In the genomic region with DNA sequence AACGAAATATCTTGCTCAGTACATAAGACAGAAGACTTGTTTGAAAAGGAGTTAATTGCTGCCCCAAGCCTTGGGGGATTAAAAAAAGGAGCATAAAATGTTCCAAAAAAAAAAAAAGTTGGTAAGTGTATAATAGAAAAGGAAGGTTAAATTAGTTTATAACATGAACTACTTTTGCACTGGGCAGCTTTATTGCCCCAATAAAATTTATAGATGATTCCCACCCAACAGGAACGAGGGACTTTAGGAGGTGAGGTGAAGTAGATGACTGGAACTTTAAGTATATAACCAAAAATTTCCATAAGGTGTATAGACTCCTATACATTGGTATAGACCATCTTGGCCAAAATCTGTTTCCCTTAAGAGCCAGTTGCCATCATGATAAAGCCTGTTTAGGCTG, we compare ENCODE assay signal across 22 cellular contexts. TPM values are rescaled to one million over a fixed set of nuclear protein-coding genes. Genes with fewer than 3 reads are reported as not detected.
DNase-seq lines count a peak whose midpoint lies in the region; ATAC-seq, FAIRE-seq and TF ChIP-seq lines count a peak whose summit lies in the region.
"Had no signal": no experiment of that assay in that cellular context is flagged by ENCODE, and none has a peak within 500 bp of the region (broad histone marks: within the 10 kb centered on the region; RNA-seq: fewer than 3 reads in every experiment).

No MANE protein-coding gene starts in this region.

- H4K8ac ChIP-seq in IMR-90 (ENCODE audit: low read depth in 2 of 2, low read length in 2 of 2) = 0 out of 4 replicates have a peak overlapping the region, but pooled peaks of 1 of the 2 experiments have one; percentile 9

- H3K56ac ChIP-seq in IMR-90 (ENCODE audit: extremely low read depth, insufficient read depth, low read length) = no peak overlapping the region

- no peak overlapping the region for H3K9ac ChIP-seq in IMR-90 (ENCODE audit: low read depth, low read length)
- H3K9ac ChIP-seq in keratinocyte (ENCODE audit: control insufficient read depth, extremely low read depth, insufficient read depth, low read length) = no peak overlapping the region
- H3K9ac ChIP-seq: BLaER1 treated with 17β-estradiol and CSF1 and Interleukin-3, amounts not matched to agents 10 nM and 100 nM had no signal

- H3K27me3 ChIP-seq in IMR-90 (ENCODE audit: control insufficient read depth, insufficient read depth, low read length) = no peaks in the 10 kb centered on the region
- H3K27me3 ChIP-seq in keratinocyte (ENCODE audit: control insufficient read depth, extremely low read depth, insufficient read depth, low read length) = no peaks in the 10 kb centered on the region
- no peaks in the 10 kb centered on the region for H3K27me3 ChIP-seq in transverse colon
- H3K27me3 ChIP-seq: BLaER1 treated with 17β-estradiol and CSF1 and Interleukin-3, amounts not matched to agents 10 nM and 100 nM had no signal

- FAIRE-seq in keratinocyte (lab: Jason Lieb, UNC) = peak; percentile 26
- FAIRE-seq: A549, D721Med, G401.6, GM12891, GM19239 had no signal

- H3K23ac ChIP-seq in IMR-90 (ENCODE audit: low read depth, low read length) = no peak overlapping the region

- no TSS peak for BruUV-seq in IMR-90 (replicated peaks; lab: Mats Ljungman, UMichigan)

- 0 out of 2 replicates have a peak overlapping the region, but pooled peaks have one; percentile 15 for H2AK5ac ChIP-seq in IMR-90 (ENCODE audit: low read depth, low read length)

- TF ChIP-seq CTCF in IMR-90 (conservative IDR thresholded peaks at IDR 0.05; ENCODE audit: low read depth, low read length) (no peak), keratinocyte (optimal IDR thresholded peaks at IDR 0.05 in 1 of 3, IDR thresholded peaks at IDR 0.05 in 1 of 3, conservative IDR thresholded peaks at IDR 0.05 in 1 of 3; ENCODE audit: extremely low read depth in 1 of 3, insufficient read depth in 2 of 3, low read length in 3 of 3) (no peak), mucosa of descending colon (IDR thresholded peaks at IDR 0.05) (no peak), transverse colon (IDR thresholded peaks at IDR 0.05) (no peak)

- H3K27ac ChIP-seq in IMR-90 (ENCODE audit: insufficient read depth, low read length) = no peak overlapping the region
- no peak overlapping the region for H3K27ac ChIP-seq in keratinocyte (ENCODE audit: control insufficient read depth, insufficient read depth, low read length)
- H3K27ac ChIP-seq in transverse colon = peak overlapping the region in 3 of 4 donors; percentile 43 to 61 (median 60)
- H3K27ac ChIP-seq: 22Rv1; A549; BLaER1 treated with 17β-estradiol and CSF1 and Interleukin-3, amounts not matched to agents 10 nM and 100 nM; C4-2B had no signal

- POLR2A ChIA-PET in IMR-90 (lab: Charles Lee; ENCODE audit: unreplicated experiment) = no interaction called here

- ATAC-seq in IMR-90 (ENCODE audit: low read depth) = no peak
- peak; percentile 74 for ATAC-seq in mucosa of descending colon
- no peak for ATAC-seq in GM21737 (IDR thresholded peaks at IDR 0.05; ENCODE audit: unreplicated experiment)
- ATAC-seq: A549; CD8-positive, alpha-beta T cell had no signal

- H4K20me1 ChIP-seq in IMR-90 (ENCODE audit: insufficient read depth, low read length) (peaks cover 8% of the 10 kb centered on the region; the same call in 1 of the 2 replicates), keratinocyte (ENCODE audit: control insufficient read depth, extremely low read depth, insufficient read depth, low read length) (no peaks in the 10 kb centered on the region)
- H4K20me1 ChIP-seq: BLaER1 treated with 17β-estradiol and CSF1 and Interleukin-3, amounts not matched to agents 10 nM and 100 nM had no signal

- TF ChIP-seq EP300 in transverse colon (IDR thresholded peaks at IDR 0.05; ENCODE audit: low read depth) = no peak

- DNase-seq in IMR-90 (no peak), keratinocyte (ENCODE audit: low read depth, low spot score) (no peak), mucosa of descending colon (no peak), transverse colon (no peak), hippocampal formation (lab: John Stamatoyannopoulos, UW) (no peak), NCI-H2107 (lab: John Stamatoyannopoulos, UW) (no peak)
- DNase-seq: AML-193; Caco-2; Calu3; CD4-positive, alpha-beta T cell; CD8-positive, alpha-beta T cell; DMS79 treated with DMSO at 0.1 percent for 48 hours; GF-D8 had no signal

- CTCF ChIA-PET in IMR-90 (lab: Yijun Ruan, JAX) = no interaction called here

- H3K4me2 ChIP-seq in IMR-90 (ENCODE audit: low read depth, low read length) (no peak overlapping the region), keratinocyte (ENCODE audit: control insufficient read depth, extremely low read depth, insufficient read depth, low read depth, low read length) (no peak overlapping the region)
- H3K4me2 ChIP-seq: A549; BLaER1 treated with 17β-estradiol and CSF1 and Interleukin-3, amounts not matched to agents 10 nM and 100 nM had no signal

- H3K18ac ChIP-seq in IMR-90 (ENCODE audit: low read depth, low read length) = no peak overlapping the region

- intact Hi-C loops in IMR-90 (cut with micrococcal nuclease) (no loop called here), mucosa of descending colon (cut with DNase I, micrococcal nuclease) (no loop called here), transverse colon (cut with DNase I; ENCODE audit: low total_unique reads) (no loop called here)

- H2BK5ac ChIP-seq in IMR-90 (ENCODE audit: low read depth, low read length, poor library complexity, severe bottlenecking) = no peak overlapping the region

- no peak for TF ChIP-seq RAD21 in IMR-90 (IDR thresholded peaks at IDR 0.05; ENCODE audit: low read length)

- H3K4me1 ChIP-seq in IMR-90 (ENCODE audit: control insufficient read depth, insufficient read depth, low read length) (peaks cover 8% of the 10 kb centered on the region), keratinocyte (ENCODE audit: control insufficient read depth, extremely low read depth, insufficient read depth, low read length) (peaks cover 16% of the 10 kb centered on the region), mucosa of descending colon (ENCODE audit: low read depth) (peaks cover 42% of the 10 kb centered on the region), transverse colon (peaks cover 11 to 50% (median 32%) of the 10 kb centered on the region in 4 donors)
- H3K4me1 ChIP-seq: BLaER1 treated with 17β-estradiol and CSF1 and Interleukin-3, amounts not matched to agents 10 nM and 100 nM had no signal

- peak overlapping the region; percentile 36; the same call in 1 of the 2 replicates for H3K4ac ChIP-seq in IMR-90 (ENCODE audit: low read depth, low read length)

- H3K14ac ChIP-seq in IMR-90 (replicated peaks; ENCODE audit: low read depth, low read length) = peak overlapping the region; percentile 3; the same call in 1 of the 2 replicates

- H2BK15ac ChIP-seq in IMR-90 (ENCODE audit: low read depth, low read length) = no peak overlapping the region

- dilution Hi-C loops in IMR-90 (cut with HindIII; ENCODE audit: low sequenced_read_pairs, unreplicated experiment) (no loop called here), keratinocyte (cut with MboI; ENCODE audit: extremely low pct_ligation_motif_present, low sequenced_read_pairs) (no loop called here)

- H3K36me3 ChIP-seq in IMR-90 (ENCODE audit: control insufficient read depth, insufficient read depth, low read length) (no peaks in the 10 kb centered on the region), keratinocyte (ENCODE audit: control insufficient read depth in 2 of 2, extremely low read depth in 1 of 2, insufficient read depth in 2 of 2, low read length in 2 of 2) (no peaks in the 10 kb centered on the region), mucosa of descending colon (ENCODE audit: low read depth) (no peaks in the 10 kb centered on the region), transverse colon (no peaks in the 10 kb centered on the region)
- H3K36me3 ChIP-seq: BLaER1 treated with 17β-estradiol and CSF1 and Interleukin-3, amounts not matched to agents 10 nM and 100 nM had no signal

- no peak overlapping the region for H4K5ac ChIP-seq in IMR-90 (ENCODE audit: low read depth, low read length)

- no CpG with 5 or more reads among the region's 2 CpGs for WGBS in IMR-90 (ENCODE audit: extremely low coverage in 2 of 2, insufficient read length in 1 of 2), 2 experiments
- 35 to 36% methylated on average over 1 to 2 of the region's 2 CpGs for WGBS in transverse colon (ENCODE audit: low coverage in 1 of 2), 2 donors

- peaks cover 16% of the 10 kb centered on the region for H3K9me1 ChIP-seq in IMR-90 (ENCODE audit: insufficient read depth, low read length)
- no peaks in the 10 kb centered on the region for H3K9me1 ChIP-seq in keratinocyte (ENCODE audit: control insufficient read depth, extremely low read depth, insufficient read depth, low read length)

- no peak overlapping the region for H2BK20ac ChIP-seq in IMR-90 (ENCODE audit: low read depth, low read length)

- in situ Hi-C loops in IMR-90 (cut with MboI; ENCODE audit: low sequenced_read_pairs) (no loop called here), transverse colon (cut with MboI; ENCODE audit: low pct_ligation_motif_present in 1 of 4, low pct_unique_long_range_greater_than_20kb in 1 of 4, low sequenced_read_pairs in 3 of 4) (no loop called here)

- peaks cover 49% of the 10 kb centered on the region for H3K79me2 ChIP-seq in keratinocyte (ENCODE audit: control insufficient read depth, insufficient read depth, low read length)

- peaks cover 23 to 57% of the 10 kb centered on the region in 2 experiments for H3K79me1 ChIP-seq in IMR-90 (ENCODE audit: low read depth in 1 of 2, low read length in 2 of 2)

- no peak for TF ChIP-seq POLR2A in IMR-90 (IDR thresholded peaks at IDR 0.05; ENCODE audit: low read depth, low read length)
- TF ChIP-seq POLR2A in transverse colon (IDR thresholded peaks at IDR 0.05) = no peak

- H2BK120ac ChIP-seq in IMR-90 (ENCODE audit: low read depth, low read length) = no peak overlapping the region

- no peak overlapping the region for H2AK9ac ChIP-seq in IMR-90 (replicated peaks; ENCODE audit: low read depth, low read length, poor library complexity)

- H2AFZ ChIP-seq in IMR-90 (replicated peaks; ENCODE audit: low read length, poor library complexity) = no peak overlapping the region
- H2AFZ ChIP-seq in keratinocyte (ENCODE audit: control insufficient read depth, low read length) = no peak overlapping the region

- H3K9me3 ChIP-seq in IMR-90 (ENCODE audit: control insufficient read depth, insufficient read depth, low read length) = no peaks in the 10 kb centered on the region
- H3K9me3 ChIP-seq in keratinocyte (ENCODE audit: control insufficient read depth, low read depth, low read length) = no peaks in the 10 kb centered on the region
- H3K9me3 ChIP-seq in mucosa of descending colon = no peaks in the 10 kb centered on the region
- no peaks in the 10 kb centered on the region for H3K9me3 ChIP-seq in transverse colon
- H3K9me3 ChIP-seq: A549, Caco-2 had no signal

- H4K91ac ChIP-seq in IMR-90 (ENCODE audit: insufficient read depth, low read depth, low read length) = no peak overlapping the region

- H3K4me3 ChIP-seq in IMR-90 (ENCODE audit: insufficient read depth, low read depth, low read length) (no peak overlapping the region), keratinocyte (ENCODE audit: control insufficient read depth in 2 of 3, extremely low read depth in 1 of 3, insufficient read depth in 2 of 3, low read depth in 1 of 3, low read length in 3 of 3) (no peak overlapping the region), mucosa of descending colon (no peak overlapping the region), transverse colon (no peak overlapping the region)
- H3K4me3 ChIP-seq: A549; BLaER1 treated with 17β-estradiol and CSF1 and Interleukin-3, amounts not matched to agents 10 nM and 100 nM had no signal

RNA-seq across cellular contexts. Expression of a gene that starts 14.8 kb away (rescaled TPM):
- total RNA-seq in IMR-90 (2012; rRNA removed) (37.3 and 46.7 TPM in 2 replicates), mucosa of descending colon (10 to 100 TPM; 16.4 to 33.8 (median 28.5) TPM), transverse colon (10 to 100 TPM; 34.7 to 73.4 (median 38.8) TPM)
- polyA plus RNA-seq in IMR-90 (2012; rRNA removed) (10.2 and 11.3 TPM in 2 replicates), keratinocyte (10.3 to 11.8 TPM (median 11.1 TPM) in 3 replicates)
- 2.6 and 5.4 TPM in 2 replicates for polyA plus RNA-seq in IMR-90 (2012; cell fraction: cytosol; rRNA removed)
- 0.97 and 6.1 TPM in 2 replicates for polyA plus RNA-seq in IMR-90 (2012; cell fraction: nucleus; rRNA removed; ENCODE audit: low replicate concordance)
- polyA plus RNA-seq in keratinocyte (2011; ENCODE audit: low read depth) = 8.8 TPM
- polyA plus RNA-seq in keratinocyte (2011; cell fraction: cytosol; rRNA removed) = 5.2 and 9.6 TPM in 2 replicates
- polyA plus RNA-seq in keratinocyte (2011; cell fraction: nucleus; rRNA removed) = 10.3 and 10.9 TPM in 2 replicates
- polyA plus RNA-seq in keratinocyte (2012; ENCODE audit: low replicate concordance) = 6.7 and 10.7 TPM in 2 replicates
- 17.9 to 30.8 TPM (median 22.1 TPM) in 3 replicates for polyA minus RNA-seq in keratinocyte
- polyA minus RNA-seq in keratinocyte (2011; cell fraction: cytosol; rRNA and poly(A)+ RNA removed) = 9.0 TPM
- 14.4 and 29.9 TPM in 2 replicates for polyA minus RNA-seq in keratinocyte (2011; cell fraction: nucleus; rRNA and poly(A)+ RNA removed)

Comparison
In these comparisons a context has a peak if more than half of its experiments do, and no peak if none do; other contexts are left out.
1. H3K27ac ChIP-seq: peak in transverse colon (3 of 4); none in IMR-90 (single experiment) and keratinocyte (single experiment).